ENCODE assay signal across 8 cellular contexts in the genomic region with DNA sequence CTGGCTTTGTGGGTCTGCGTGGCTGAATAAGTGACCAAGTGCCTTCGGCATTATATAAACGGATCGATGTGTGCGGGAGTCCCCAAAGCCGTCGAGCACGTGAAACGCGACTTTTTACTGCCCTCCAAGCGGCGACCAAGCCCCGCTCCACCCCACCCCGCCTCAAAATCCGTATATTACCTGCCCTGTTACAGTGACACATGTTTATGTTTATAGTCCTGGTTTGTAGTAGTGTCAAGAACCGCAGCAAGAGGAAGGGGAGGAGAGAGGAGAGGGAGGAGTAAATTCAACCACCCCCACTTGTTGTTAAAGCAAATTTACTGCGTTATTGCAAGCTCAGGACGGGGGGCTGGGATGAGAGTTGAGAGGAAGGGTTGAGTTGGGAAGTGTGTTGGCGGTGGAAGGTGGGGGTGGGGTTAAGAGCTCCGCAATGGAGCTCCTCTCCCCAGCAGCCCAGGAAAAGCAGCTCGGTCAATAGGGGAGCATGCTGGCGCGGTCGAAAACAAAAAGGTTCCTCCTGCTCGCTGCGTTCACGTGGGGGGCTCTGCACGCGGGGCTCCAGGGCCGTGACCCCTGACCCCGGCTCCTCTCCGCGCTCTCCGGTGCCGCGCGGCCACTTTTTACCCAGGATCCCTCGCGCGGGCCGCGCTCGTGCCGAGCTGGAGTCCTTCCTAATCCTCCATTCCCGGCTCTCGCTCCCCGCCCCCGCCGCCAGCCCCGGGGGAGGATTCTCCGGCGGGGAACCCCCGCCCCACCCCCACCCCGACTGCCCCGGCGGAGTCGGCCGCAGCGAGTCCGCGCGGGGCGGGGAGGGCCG. TPM values are rescaled to one million over a fixed set of nuclear protein-coding genes. Genes with fewer than 3 reads are reported as not detected.
DNase-seq lines count a peak whose midpoint lies in the region; ATAC-seq, FAIRE-seq and TF ChIP-seq lines count a peak whose summit lies in the region.

SKIDA1 (minus strand) TSS at position 316 of the 817 bp plus-strand sequence. CDS start 7,860 bp downstream, outside the sequence.

- no peaks in the 10 kb centered on the region for H3K27me3 ChIP-seq in lower lobe of right lung (ENCODE audit: low read depth)

- POLR2A ChIA-PET in activated CD4-positive, alpha-beta T cell treated with anti-CD3 and anti-CD28 coated beads, Interleukin-2, amount 10 ng/mL, durations not matched to agents 7 days and 5 days (lab: Charles Lee) = no interaction called here

- intact Hi-C loops in lower lobe of right lung (cut with DNase I) = no loop called here

- DNase-seq in AG20443 (ENCODE audit: low spot score) (peak; percentile 78), GM19239 (ENCODE audit: insufficient read length, low spot score) (no peak), NCI-H526 (lab: John Stamatoyannopoulos, UW) (peak; percentile 79 to 92), lower lobe of right lung (peak; percentile 90)
- DNase-seq in activated CD4-positive, alpha-beta T cell treated with anti-CD3 and anti-CD28 coated beads, Interleukin-2, amount 10 ng/mL, durations not matched to agents 7 days and 5 days = peak; percentile 61
- peak; percentile 33 for DNase-seq in effector CD4-positive, alpha-beta T cell
- DNase-seq in stimulated activated CD4-positive, alpha-beta T cell treated with anti-CD3 and anti-CD28 coated beads, TNF-alpha, amount 100 ng/mL, for 4 hours (ENCODE audit: low read depth in 3 of 3) = peak in 2 of 3 experiments; percentile 38 to 59

- H3K27ac ChIP-seq in lower lobe of right lung = peak within 1 kb of the TSS; percentile 96

- no peaks in the 10 kb centered on the region for H3K36me3 ChIP-seq in lower lobe of right lung

- FAIRE-seq in GM19239 (lab: Jason Lieb, UNC) = peak; percentile 86

- H3K4me1 Mint-ChIP-seq in activated CD4-positive, alpha-beta T cell treated with anti-CD3 and anti-CD28 coated beads, Interleukin-2, amount 10 ng/mL, durations not matched to agents 7 days and 5 days = peaks cover 25% of the 10 kb centered on the region

- TF ChIP-seq CTCF in lower lobe of right lung (IDR thresholded peaks at IDR 0.05) = no peak

- H3K9me3 Mint-ChIP-seq in activated CD4-positive, alpha-beta T cell treated with anti-CD3 and anti-CD28 coated beads, Interleukin-2, amount 10 ng/mL, durations not matched to agents 7 days and 5 days = no peaks in the 10 kb centered on the region

- peaks cover 49% of the 10 kb centered on the region for H3K27me3 Mint-ChIP-seq in activated CD4-positive, alpha-beta T cell treated with anti-CD3 and anti-CD28 coated beads, Interleukin-2, amount 10 ng/mL, durations not matched to agents 7 days and 5 days

- peaks cover 12% of the 10 kb centered on the region for H3K36me3 Mint-ChIP-seq in activated CD4-positive, alpha-beta T cell treated with anti-CD3 and anti-CD28 coated beads, Interleukin-2, amount 10 ng/mL, durations not matched to agents 7 days and 5 days (ENCODE audit: low read depth)

- no peaks in the 10 kb centered on the region for H3K9me3 ChIP-seq in lower lobe of right lung

- peak; percentile 45 for ATAC-seq in HG03460 (IDR thresholded peaks at IDR 0.05; ENCODE audit: unreplicated experiment)
- ATAC-seq in lower lobe of right lung = peak; percentile 90 to 91

- peak within 1 kb of the TSS; percentile 95 for H3K4me3 Mint-ChIP-seq in activated CD4-positive, alpha-beta T cell treated with anti-CD3 and anti-CD28 coated beads, Interleukin-2, amount 10 ng/mL, durations not matched to agents 7 days and 5 days

- peaks cover 8% of the 10 kb centered on the region for H3K4me1 ChIP-seq in lower lobe of right lung

- peak within 1 kb of the TSS; percentile 82 for H3K4me3 ChIP-seq in lower lobe of right lung

- H3K27ac Mint-ChIP-seq in activated CD4-positive, alpha-beta T cell treated with anti-CD3 and anti-CD28 coated beads, Interleukin-2, amount 10 ng/mL, durations not matched to agents 7 days and 5 days = peak within 1 kb of the TSS; percentile 100

- CTCF ChIA-PET in activated CD4-positive, alpha-beta T cell treated with anti-CD3 and anti-CD28 coated beads, Interleukin-2, amount 10 ng/mL, durations not matched to agents 7 days and 5 days (lab: Charles Lee) = interaction anchor here (1.0 kb wide), 1 partner anchor 28 kb away, joined by 3 read pairs; no protein-coding TSS in a partner anchor

RNA-seq across cellular contexts. Expression of gene SKIDA1, which starts in this region (rescaled TPM):
- total RNA-seq in activated CD4-positive, alpha-beta T cell treated with anti-CD3 and anti-CD28 coated beads, Interleukin-2, amount 10 ng/mL, durations not matched to agents 7 days and 5 days = under 1 TPM; 0.12 to 0.33 TPM
- 0.95 TPM for total RNA-seq in lower lobe of right lung

Comparison
In these comparisons a context has a peak if more than half of its experiments do, and no peak if none do; other contexts are left out.
1. Peak in DNase-seq in activated CD4-positive, alpha-beta T cell treated with anti-CD3 and anti-CD28 coated beads, Interleukin-2, amount 10 ng/mL, durations not matched to agents 7 days and 5 days; RNA of the gene not detected or under 1 TPM.
2. Peak in DNase-seq, ATAC-seq, H3K4me3 ChIP-seq and H3K27ac ChIP-seq in lower lobe of right lung; RNA of the gene not detected or under 1 TPM.